ENCODE assay signal across 8 cellular contexts in genomic region chr1:171081220-171081993, GRCh38. TPM values are rescaled to one million over a fixed set of nuclear protein-coding genes. Genes with fewer than 3 reads are reported as not detected.
DNase-seq lines count a peak whose midpoint lies in the region; ATAC-seq and TF ChIP-seq lines count a peak whose summit lies in the region.

No MANE protein-coding gene starts in this region.

- no peaks in the 10 kb centered on the region for H3K27me3 ChIP-seq in lower lobe of right lung (ENCODE audit: low read depth)

- no peaks in the 10 kb centered on the region for H3K4me1 ChIP-seq in lower lobe of right lung

- peak in 1 of 2 donors; percentile 71 for ATAC-seq in lower lobe of right lung
- ATAC-seq in HG03025 (IDR thresholded peaks at IDR 0.05; ENCODE audit: low FRiP score, unreplicated experiment), result no peak
- ATAC-seq in GM18519 (IDR thresholded peaks at IDR 0.05; ENCODE audit: low FRiP score, unreplicated experiment), result no peak

- H3K9me3 ChIP-seq in lower lobe of right lung, result no peaks in the 10 kb centered on the region

- H3K27ac ChIP-seq in caudate nucleus (ENCODE audit: low read depth, low read length), result peak overlapping the region; percentile 46
- H3K27ac ChIP-seq in lower lobe of right lung, result peak overlapping the region; percentile 48

- intact Hi-C loops in lower lobe of right lung (cut with DNase I), result no loop called here

- TF ChIP-seq CTCF in lower lobe of right lung (IDR thresholded peaks at IDR 0.05), result peak; percentile 46

- no peaks in the 10 kb centered on the region for H3K36me3 ChIP-seq in lower lobe of right lung

- no peak overlapping the region for H3K4me3 ChIP-seq in lower lobe of right lung

- peak; percentile 11 for DNase-seq in COLO829 (ENCODE audit: low spot score)
- peak; percentile 47 to 74 for DNase-seq in NCI-H187 (lab: John Stamatoyannopoulos, UW)
- DNase-seq in caudate nucleus (lab: John Stamatoyannopoulos, UW), result peak in 6 of 61 donors; percentile 0 to 8 (median 4)
- no peak for DNase-seq in lower lobe of right lung
- no peak for DNase-seq in KG1 (lab: John Stamatoyannopoulos, UW)
- no peak for DNase-seq in cortex of kidney (lab: John Stamatoyannopoulos, UW)

RNA-seq across cellular contexts. Expression of gene FMO3, which starts 9.3 kb away (rescaled TPM):
- 13.4 TPM for total RNA-seq in lower lobe of right lung

Comparison
In these comparisons a context has a peak if more than half of its experiments do, and no peak if none do; other contexts are left out.
1. DNase-seq: peak in COLO829 (single experiment) and NCI-H187 (2 of 2); none in lower lobe of right lung (single experiment), KG1 (single experiment) and cortex of kidney (single experiment).